ENCODE assay signal across 12 cellular contexts in genomic region chr10:15293862-15294835, GRCh38.
DNase-seq lines count a peak whose midpoint lies in the region; TF ChIP-seq lines count a peak whose summit lies in the region.
"Had no signal": no experiment of that assay in that cellular context is flagged by ENCODE, and none has a peak within 500 bp of the region (broad histone marks: within the 10 kb centered on the region; RNA-seq: fewer than 3 reads in every experiment).

No MANE protein-coding gene starts in this region.

- TF ChIP-seq CTCF in HFFc6 (IDR thresholded peaks at IDR 0.05) (no peak), tibial nerve (IDR thresholded peaks at IDR 0.05) (no peak)

- no peaks in the 10 kb centered on the region for H3K36me3 Mint-ChIP-seq in HFFc6 (ENCODE audit: low read depth)

- H3K9me3 Mint-ChIP-seq in HFFc6 = no peaks in the 10 kb centered on the region

- H3K27ac ChIP-seq in tibial nerve = peak overlapping the region; percentile 5 to 85 (median 54)

- DNase-seq in HFFc6 (peak; percentile 11), astrocyte of the hippocampus (ENCODE audit: low read depth, low spot score) (peak; percentile 25), hippocampal formation (lab: John Stamatoyannopoulos, UW) (peak; percentile 54 to 71), tibial nerve (ENCODE audit: low spot score in 2 of 2) (no peak), SIG-M5 (lab: John Stamatoyannopoulos, UW) (no peak), DMS 273 treated with DMSO at 0.1 percent for 48 hours (lab: John Stamatoyannopoulos, UW) (no peak)
- no peak for DNase-seq in activated CD4-positive, CD25-positive, alpha-beta regulatory T cell treated with anti-CD3 and anti-CD28 coated beads, Interleukin-2, amount 50 U/mL, for 72 hours
- DNase-seq: activated CD4-positive, alpha-beta T cell treated with anti-CD3 and anti-CD28 coated beads for 48 hours; effector memory CD4-positive, alpha-beta T cell; GOT3; Karpas-422; sigmoid colon had no signal

- peaks cover 0 to 32% (median 11%) of the 10 kb centered on the region in 4 donors for H3K4me1 ChIP-seq in tibial nerve

- H3K4me1 Mint-ChIP-seq in HFFc6 (ENCODE audit: low read depth) = peaks cover 33% of the 10 kb centered on the region

- no peaks in the 10 kb centered on the region; the same call in 1 of the 2 replicates for H3K27me3 Mint-ChIP-seq in HFFc6 (ENCODE audit: insufficient read depth)

- H3K4me3 ChIP-seq in tibial nerve = no peak overlapping the region
- H3K4me3 ChIP-seq: sigmoid colon had no signal

- no peaks in the 10 kb centered on the region for H3K9me3 ChIP-seq in tibial nerve
- H3K9me3 ChIP-seq: sigmoid colon had no signal

- peak overlapping the region; percentile 75 for H3K4me3 Mint-ChIP-seq in HFFc6

- H3K27me3 ChIP-seq in tibial nerve = no peaks in the 10 kb centered on the region
- H3K27me3 ChIP-seq: sigmoid colon had no signal

- H3K27ac Mint-ChIP-seq in HFFc6 = peak overlapping the region; percentile 79

- WGBS in tibial nerve, 2 donors = 52 to 53% methylated on average over 13 of the region's 13 CpGs

- H3K36me3 ChIP-seq in tibial nerve = no peaks in the 10 kb centered on the region
- H3K36me3 ChIP-seq: sigmoid colon had no signal

- no peak for TF ChIP-seq EP300 in tibial nerve (IDR thresholded peaks at IDR 0.05)

- TF ChIP-seq POLR2A in tibial nerve (IDR thresholded peaks at IDR 0.05) = no peak

Comparison
In these comparisons a context has a peak if more than half of its experiments do, and no peak if none do; other contexts are left out.
1. DNase-seq: peak in HFFc6 (single experiment), astrocyte of the hippocampus (single experiment) and hippocampal formation (2 of 2); none in tibial nerve (0 of 2), activated CD4-positive, CD25-positive, alpha-beta regulatory T cell treated with anti-CD3 and anti-CD28 coated beads, Interleukin-2, amount 50 U/mL, for 72 hours (single experiment), SIG-M5 (single experiment) and DMS 273 treated with DMSO at 0.1 percent for 48 hours (single experiment).